Comparison of ENCODE assay signal across 26 cellular contexts in genomic region chr12:126953365-126953889, GRCh38.
"Had no signal": no experiment of that assay in that cellular context is flagged by ENCODE, and none has a peak within 500 bp of the region (broad histone marks: within the 10 kb centered on the region; RNA-seq: fewer than 3 reads in every experiment).

No MANE protein-coding gene starts in this region.

- H3K4me1 ChIP-seq: colonic mucosa, gastroesophageal sphincter, thyroid gland, upper lobe of left lung, vagina had no signal

- DNase-seq: activated CD4-positive, alpha-beta T cell treated with anti-CD3 and anti-CD28 coated beads for 36 hours; activated CD8-positive, alpha-beta memory T cell treated with anti-CD3 and anti-CD28 coated beads, Interleukin-2, amount 10 ng/mL, durations not matched to agents 7 days and 5 days; activated CD8-positive, alpha-beta T cell treated with anti-CD3 and anti-CD28 coated beads, Interleukin-2, amount 10 ng/mL, durations not matched to agents 7 days and 5 days; activated T-cell treated with anti-CD3 and anti-CD28 coated beads, Interleukin-2, amount 50 U/mL, for 48 hours; cerebellar nuclear complex; colonic mucosa; dorsolateral prefrontal cortex; effector memory CD4-positive, alpha-beta T cell; hippocampal formation; left cardiac atrium; mammary epithelial cell; naive B cell; nephron progenitor cell; retina; stimulated activated CD4-positive, alpha-beta T cell treated with anti-CD3 and anti-CD28 coated beads, Interleukin-12 subunit alpha, Interleukin-12 subunit beta, amount 100 ng/mL, for 4 hours; stimulated activated CD4-positive, alpha-beta T cell treated with anti-CD3 and anti-CD28 coated beads, Interleukin-4, amount 100 ng/mL, for 24 hours; thyroid gland; upper lobe of left lung had no signal

- H3K27ac ChIP-seq: colonic mucosa, dorsolateral prefrontal cortex, gastroesophageal sphincter, neutrophil, skin epidermis, thyroid gland, upper lobe of left lung, vagina had no signal

- H3K27me3 ChIP-seq: colonic mucosa, dorsolateral prefrontal cortex, gastroesophageal sphincter, neutrophil, thyroid gland, upper lobe of left lung, vagina had no signal

- H3K4me3 ChIP-seq: colonic mucosa, dorsolateral prefrontal cortex, gastroesophageal sphincter, skin epidermis, thyroid gland, upper lobe of left lung, vagina had no signal

- H3K9me3 ChIP-seq: colonic mucosa, neutrophil, thyroid gland, upper lobe of left lung, vagina had no signal

- ATAC-seq: activated CD4-positive, alpha-beta T cell treated with anti-CD3 and anti-CD28 coated beads for 36 hours; activated CD8-positive, alpha-beta memory T cell treated with anti-CD3 and anti-CD28 coated beads, Interleukin-2, amount 10 ng/mL, durations not matched to agents 7 days and 5 days; activated CD8-positive, alpha-beta T cell treated with anti-CD3 and anti-CD28 coated beads, Interleukin-2, amount 10 ng/mL, durations not matched to agents 7 days and 5 days; activated naive CD4-positive, alpha-beta T cell treated with anti-CD3 and anti-CD28 coated beads, Interleukin-2, amount 50 U/mL, for 72 hours; gastroesophageal sphincter; left cardiac atrium; sciatic nerve; stimulated activated effector memory CD8-positive, alpha-beta T cell treated with anti-CD3 and anti-CD28 coated beads, Interleukin-12 subunit alpha, Interleukin-12 subunit beta, amount 100 ng/mL, for 72 hours; WTC11 had no signal

- H3K36me3 ChIP-seq: colonic mucosa, gastroesophageal sphincter, neutrophil, thyroid gland, upper lobe of left lung, vagina had no signal
